8 cellular contexts compared by ENCODE assay signal in the genomic region with DNA sequence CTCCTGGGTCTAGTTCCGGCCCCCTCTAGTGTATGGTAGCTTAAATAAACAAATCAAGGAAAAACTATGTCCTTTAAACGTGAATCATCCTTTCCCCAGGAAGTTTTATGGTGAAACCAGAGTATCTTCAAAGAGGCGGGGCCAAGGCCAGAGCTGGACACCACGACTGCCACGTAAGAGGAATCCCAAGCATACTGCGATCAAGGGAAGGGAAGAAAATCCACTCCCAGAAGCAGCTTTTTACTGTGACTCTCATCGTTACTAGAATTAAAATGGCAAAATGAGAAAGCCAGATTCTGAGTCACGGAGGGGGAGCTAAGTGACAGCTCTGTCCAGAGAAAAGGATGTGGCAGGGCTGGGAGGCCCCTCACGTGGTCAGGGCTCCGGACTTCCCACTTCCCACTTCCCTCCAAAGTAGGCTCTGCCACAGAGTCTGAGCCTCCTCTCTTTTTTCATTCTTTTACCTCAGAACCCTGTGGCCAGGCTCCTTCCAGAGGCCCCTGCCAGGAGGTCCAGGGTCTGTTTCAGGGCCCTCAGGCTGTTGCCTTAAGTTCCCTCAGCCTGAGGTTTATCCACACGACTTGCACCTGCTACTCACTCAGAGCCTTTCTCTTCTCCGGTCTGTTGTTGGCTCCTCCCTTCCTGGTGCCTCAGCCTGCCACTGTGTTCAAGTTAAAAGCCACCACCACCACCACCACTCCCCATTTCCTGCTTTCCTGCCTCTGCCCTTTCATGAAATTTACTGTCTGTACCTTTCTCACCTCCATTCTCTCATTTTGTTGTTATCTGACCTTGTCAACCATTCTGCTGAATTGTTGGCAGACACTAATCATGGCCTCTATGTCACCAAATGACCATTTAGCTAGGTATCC. TPM values are rescaled to one million over a fixed set of nuclear protein-coding genes. Genes with fewer than 3 reads are reported as not detected.
DNase-seq lines count a peak whose midpoint lies in the region; ATAC-seq, FAIRE-seq and TF ChIP-seq lines count a peak whose summit lies in the region.

No MANE protein-coding gene starts in this region.

- H3K27ac ChIP-seq in AG04450 (ENCODE audit: low read depth, low read length), result peak overlapping the region; percentile 100
- peak overlapping the region; percentile 53 for H3K27ac ChIP-seq in cardiac muscle cell
- H3K27ac ChIP-seq in sigmoid colon, result peak overlapping the region; percentile 83 to 89 (median 85)

- peaks cover 5 to 15% of the 10 kb centered on the region in 2 donors for H3K36me3 Mint-ChIP-seq in activated naive CD4-positive, alpha-beta T cell treated with anti-CD3 and anti-CD28 coated beads, Interleukin-2, amount 50 U/mL, for 72 hours

- no peak for TF ChIP-seq EP300 in sigmoid colon (IDR thresholded peaks at IDR 0.05)

- intact Hi-C loops in sigmoid colon (cut with DNase I), result loop anchor here (5.0 kb wide), 3 partner anchors 92 to 177 kb away; a partner anchor contains a TSS

- ATAC-seq in GM18868 (IDR thresholded peaks at IDR 0.05; ENCODE audit: unreplicated experiment) (peak; percentile 46), HG03095 (IDR thresholded peaks at IDR 0.05; ENCODE audit: unreplicated experiment) (peak; percentile 34)
- ATAC-seq in activated naive CD4-positive, alpha-beta T cell treated with anti-CD3 and anti-CD28 coated beads, Interleukin-2, amount 50 U/mL, for 72 hours, result peak; percentile 65 to 70

- POLR2A ChIA-PET in AG04450 (lab: Yijun Ruan, JAX), result interaction anchor here (0.9 to 2.3 kb wide), 8 partner anchors 11 to 177 kb away, joined by 4 to 12 read pairs (median 6); a partner anchor contains a TSS

- no peaks in the 10 kb centered on the region for H3K27me3 ChIP-seq in AG04450 (ENCODE audit: control insufficient read depth, insufficient read depth, low read length)
- H3K27me3 ChIP-seq in cardiac muscle cell, result no peaks in the 10 kb centered on the region
- no peaks in the 10 kb centered on the region for H3K27me3 ChIP-seq in sigmoid colon

- DNase-seq in AG04450 (ENCODE audit: low read depth, low spot score) (peak; percentile 89), RCC 7860 (ENCODE audit: low spot score) (peak; percentile 74), cardiac muscle cell (ENCODE audit: low read depth in 1 of 2, low spot score in 1 of 2) (peak in 1 of 2 donors; percentile 95), sigmoid colon (peak; percentile 92), NCI-H524 treated with DMSO at 0.1 percent for 48 hours (lab: John Stamatoyannopoulos, UW) (no peak)
- DNase-seq in activated naive CD4-positive, alpha-beta T cell treated with anti-CD3 and anti-CD28 coated beads, Interleukin-2, amount 50 U/mL, for 72 hours (ENCODE audit: low spot score in 2 of 2), result peak in 1 of 2 donors; percentile 79

- TF ChIP-seq POLR2A in sigmoid colon (IDR thresholded peaks at IDR 0.05), result no peak

- 13 to 24% methylated on average over 12 of the region's 12 CpGs for WGBS in sigmoid colon, 2 donors

- H3K4me3 ChIP-seq in AG04450 (ENCODE audit: low read depth, low read length) (peak overlapping the region; percentile 94; the same call in 1 of the 2 replicates), cardiac muscle cell (no peak overlapping the region), sigmoid colon (peak overlapping the region in 2 of 4 donors; percentile 63 to 69)

- no peak for FAIRE-seq in RCC 7860 (lab: Jason Lieb, UNC)

- CTCF ChIA-PET in AG04450 (lab: Charles Lee), result interaction anchor here (0.6 to 2.0 kb wide), 5 partner anchors 10 to 51 kb away, joined by 3 to 13 read pairs (median 3); no protein-coding TSS in a partner anchor

- H3K36me3 ChIP-seq in cardiac muscle cell (no peaks in the 10 kb centered on the region), sigmoid colon (no peaks in the 10 kb centered on the region)

- H3K4me1 ChIP-seq in cardiac muscle cell (ENCODE audit: low read depth), result peaks cover 22% of the 10 kb centered on the region
- H3K4me1 ChIP-seq in sigmoid colon, result peaks cover 0 to 42% (median 32%) of the 10 kb centered on the region in 4 donors

- H3K9me3 Mint-ChIP-seq in activated naive CD4-positive, alpha-beta T cell treated with anti-CD3 and anti-CD28 coated beads, Interleukin-2, amount 50 U/mL, for 72 hours, result no peaks in the 10 kb centered on the region

- peak overlapping the region; percentile 86 to 96 for H3K27ac Mint-ChIP-seq in activated naive CD4-positive, alpha-beta T cell treated with anti-CD3 and anti-CD28 coated beads, Interleukin-2, amount 50 U/mL, for 72 hours

- TF ChIP-seq CTCF in AG04450 (IDR thresholded peaks at IDR 0.05; ENCODE audit: low read depth, low read length) (no peak), cardiac muscle cell (IDR thresholded peaks at IDR 0.05; ENCODE audit: low read depth, low read length) (peak; percentile 32), sigmoid colon (IDR thresholded peaks at IDR 0.05) (no peak)

- H3K9me3 ChIP-seq in AG04450 (ENCODE audit: control insufficient read depth, insufficient read depth, low read length) (no peaks in the 10 kb centered on the region; the same call in 1 of the 2 replicates), cardiac muscle cell (ENCODE audit: low read depth) (no peaks in the 10 kb centered on the region), sigmoid colon (no peaks in the 10 kb centered on the region)

RNA-seq across cellular contexts. Expression of a gene that starts 1.4 kb away (rescaled TPM):
- polyA plus RNA-seq in AG04450 (2011; rRNA removed) (233 and 306 TPM in 2 replicates), cardiac muscle cell (51.1 and 54.8 TPM in 2 replicates), sigmoid colon (100 to 1,000 TPM; 220 to 409 (median 261) TPM)
- polyA minus RNA-seq in AG04450 (2011; rRNA and poly(A)+ RNA removed), result 94.4 and 134 TPM in 2 replicates
- total RNA-seq in activated naive CD4-positive, alpha-beta T cell treated with anti-CD3 and anti-CD28 coated beads, Interleukin-2, amount 50 U/mL, for 72 hours, result 10 to 100 TPM; 28.4 to 48.4 TPM
- total RNA-seq in cardiac muscle cell (15.7 and 23.9 TPM in 2 replicates), sigmoid colon (10 to 100 TPM; 30.2 to 43.2 (median 42.8) TPM)
